ENCODE assay signal across 1 cellular context in the genomic region with DNA sequence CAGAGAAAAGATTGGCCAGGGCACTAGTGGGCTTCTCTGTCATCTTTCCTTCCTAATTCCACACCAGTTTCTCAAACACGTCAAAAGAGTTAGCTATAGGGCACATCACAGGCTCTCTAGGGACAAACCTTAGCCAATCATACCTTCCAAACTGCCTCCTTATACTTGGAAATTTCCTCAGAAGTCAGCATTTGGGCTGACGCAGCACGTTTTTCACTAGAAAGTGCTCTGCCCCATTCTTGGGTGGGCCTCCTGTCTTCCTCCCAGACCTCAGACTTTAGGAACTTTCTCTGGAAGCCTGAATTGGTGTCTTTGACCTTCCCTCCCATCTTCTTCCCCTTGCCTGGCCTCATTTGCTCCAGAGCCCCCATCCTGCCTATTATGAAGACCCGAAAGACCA.
TF ChIP-seq lines count a peak whose summit lies in the region.

No MANE protein-coding gene starts in this region.

TF ChIP-seq in HepG2, 621 proteins besides CTCF, POLR2A, EP300 and RAD21:
- TF ChIP-seq, protein P1, sequence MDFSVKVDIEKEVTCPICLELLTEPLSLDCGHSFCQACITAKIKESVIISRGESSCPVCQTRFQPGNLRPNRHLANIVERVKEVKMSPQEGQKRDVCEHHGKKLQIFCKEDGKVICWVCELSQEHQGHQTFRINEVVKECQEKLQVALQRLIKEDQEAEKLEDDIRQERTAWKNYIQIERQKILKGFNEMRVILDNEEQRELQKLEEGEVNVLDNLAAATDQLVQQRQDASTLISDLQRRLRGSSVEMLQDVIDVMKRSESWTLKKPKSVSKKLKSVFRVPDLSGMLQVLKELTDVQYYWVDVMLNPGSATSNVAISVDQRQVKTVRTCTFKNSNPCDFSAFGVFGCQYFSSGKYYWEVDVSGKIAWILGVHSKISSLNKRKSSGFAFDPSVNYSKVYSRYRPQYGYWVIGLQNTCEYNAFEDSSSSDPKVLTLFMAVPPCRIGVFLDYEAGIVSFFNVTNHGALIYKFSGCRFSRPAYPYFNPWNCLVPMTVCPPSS (IDR thresholded peaks at IDR 0.05), result no peak
- peak; percentile 42 to 49; a peak in 3 of 4 replicates for TF ChIP-seq MAFK (conservative IDR thresholded peaks at IDR 0.05 in 1 of 2, IDR thresholded peaks at IDR 0.05 in 1 of 2; ENCODE audit: low read length in 2 of 2)
TF ChIP-seq in HepG2: peak in this region for 1.
